Comparison of ENCODE assay signal across 9 cellular contexts in the genomic region with DNA sequence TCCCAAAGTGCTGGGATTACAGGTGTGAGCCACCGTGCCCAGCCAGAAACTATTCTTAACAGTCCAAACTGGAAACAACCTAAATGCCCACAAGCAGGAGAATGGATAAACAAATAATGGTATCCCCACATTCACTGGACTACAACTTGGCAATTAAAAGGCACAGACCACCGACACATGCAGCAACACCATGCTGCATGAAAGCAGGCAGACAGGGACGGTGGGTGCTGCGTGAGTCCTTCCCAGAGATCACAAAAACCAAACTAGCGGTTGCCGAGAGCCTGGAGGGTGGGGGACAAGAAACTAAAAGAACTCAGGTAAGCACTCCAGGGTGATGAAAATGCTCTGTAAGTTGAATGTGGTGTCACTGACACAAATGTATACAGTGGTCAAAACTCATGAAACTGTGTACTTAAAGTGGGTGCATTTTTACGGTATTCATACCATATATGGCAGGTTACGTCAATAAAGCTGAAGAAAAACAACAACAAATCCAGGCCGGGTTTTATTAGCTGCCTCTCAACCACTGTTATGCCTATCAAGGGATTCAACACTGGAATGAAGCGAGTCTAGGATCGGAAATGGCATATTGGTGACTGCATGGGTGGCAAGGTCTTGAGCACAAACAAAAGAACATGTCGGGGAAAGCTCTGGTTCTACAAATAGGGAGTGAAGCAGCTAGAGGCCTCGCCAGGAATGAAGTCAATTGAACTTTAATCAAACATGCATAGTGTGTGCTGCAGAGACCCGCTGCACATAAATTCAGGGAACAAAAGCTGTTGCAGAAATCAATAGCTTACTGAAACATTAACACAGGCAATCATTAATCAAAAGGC. TPM values are rescaled to one million over a fixed set of nuclear protein-coding genes. Genes with fewer than 3 reads are reported as not detected.
DNase-seq lines count a peak whose midpoint lies in the region; ATAC-seq and TF ChIP-seq lines count a peak whose summit lies in the region.
"Had no signal": no experiment of that assay in that cellular context is flagged by ENCODE, and none has a peak within 500 bp of the region (broad histone marks: within the 10 kb centered on the region; RNA-seq: fewer than 3 reads in every experiment).

No MANE protein-coding gene starts in this region.

- intact Hi-C loops in posterior vena cava (cut with DNase I) = loop anchor here in 1 of 2 donors (5.0 kb wide), 1 partner anchor 37 kb away; no protein-coding TSS in a partner anchor

- H3K4me1 Mint-ChIP-seq in nephron progenitor cell = peaks cover 100% of the 10 kb centered on the region

- TF ChIP-seq CTCF in nephron progenitor cell (IDR thresholded peaks at IDR 0.05) = no peak

- no peak for ATAC-seq in HG03469 (IDR thresholded peaks at IDR 0.05; ENCODE audit: unreplicated experiment)

- H3K9me3 Mint-ChIP-seq in nephron progenitor cell = no peaks in the 10 kb centered on the region

- in situ Hi-C loops in ACHN (cut with HindIII; ENCODE audit: low pct_ligation_motif_present, low pct_unique_long_range_greater_than_20kb, low sequenced_read_pairs) = no loop called here

- DNase-seq in Ammon's horn (ENCODE audit: low spot score) (peak; percentile 51), NCI-H1417 treated with DMSO at 0.1 percent for 48 hours (lab: John Stamatoyannopoulos, UW) (peak; percentile 84), dermis blood vessel endothelial cell (peak; percentile 78), nephron progenitor cell (no peak), ACHN (no peak), NCI-H1048 (lab: John Stamatoyannopoulos, UW) (no peak), posterior vena cava (ENCODE audit: low spot score) (no peak)
- DNase-seq: stimulated activated CD4-positive, alpha-beta T cell treated with anti-CD3 and anti-CD28 coated beads, Interleukin-2, amount 100 ng/mL, for 48 hours had no signal

- H3K27me3 Mint-ChIP-seq in nephron progenitor cell (ENCODE audit: low read depth, poor library complexity) = no peaks in the 10 kb centered on the region

- peak overlapping the region; percentile 40 for H3K4me3 Mint-ChIP-seq in nephron progenitor cell

- H3K27ac Mint-ChIP-seq in nephron progenitor cell = peak overlapping the region; percentile 86

- H3K36me3 Mint-ChIP-seq in nephron progenitor cell (ENCODE audit: low read depth) = peaks cover 13% of the 10 kb centered on the region

RNA-seq across cellular contexts. Expression of a gene that starts 52.4 kb away (rescaled TPM):
- total RNA-seq in dermis blood vessel endothelial cell (1.7 TPM in 2 replicates), posterior vena cava (1 to 10 TPM; 3.6 to 5.6 TPM)

Comparison
In these comparisons a context has a peak if more than half of its experiments do, and no peak if none do; other contexts are left out.
1. DNase-seq: peak in Ammon's horn (single experiment), NCI-H1417 treated with DMSO at 0.1 percent for 48 hours (single experiment) and dermis blood vessel endothelial cell (single experiment); none in nephron progenitor cell (single experiment), ACHN (single experiment), NCI-H1048 (single experiment) and posterior vena cava (single experiment).